15 cellular contexts compared by ENCODE assay signal in the genomic region with DNA sequence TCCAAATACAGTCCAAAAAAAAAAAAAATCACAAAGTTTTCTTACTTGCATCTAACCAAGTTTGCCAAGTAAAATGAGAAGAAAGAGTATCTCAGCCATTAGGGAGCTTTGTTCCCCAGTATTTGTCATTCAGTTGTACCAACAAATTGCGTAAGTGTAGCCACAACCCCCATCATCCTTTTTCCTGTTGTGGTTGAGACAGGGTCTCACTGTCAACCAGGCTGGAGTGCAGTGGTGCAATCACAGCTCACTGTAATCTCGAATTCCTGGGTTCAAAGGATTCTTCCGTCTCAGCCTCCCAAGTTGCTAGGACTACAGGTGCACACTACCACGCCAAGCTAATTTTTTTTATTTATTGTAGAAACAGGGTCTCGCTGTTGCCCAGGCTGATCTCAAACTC. TPM values are rescaled to one million over a fixed set of nuclear protein-coding genes. Genes with fewer than 3 reads are reported as not detected.
DNase-seq lines count a peak whose midpoint lies in the region; ATAC-seq, FAIRE-seq and TF ChIP-seq lines count a peak whose summit lies in the region.
"Had no signal": no experiment of that assay in that cellular context is flagged by ENCODE, and none has a peak within 500 bp of the region (broad histone marks: within the 10 kb centered on the region; RNA-seq: fewer than 3 reads in every experiment).

No MANE protein-coding gene starts in this region.

- CTCF ChIA-PET in activated CD8-positive, alpha-beta T cell treated with anti-CD3 and anti-CD28 coated beads for 36 hours (lab: Charles Lee), result interaction anchor here (1.1 to 1.6 kb wide), 4 partner anchors 20 to 129 kb away, joined by 3 to 5 read pairs (median 4); no protein-coding TSS in a partner anchor
- CTCF ChIA-PET in HepG2 (lab: Yijun Ruan, JAX; ENCODE audit: low intra/inter-chr PET ratio, low total read pairs), result no interaction called here
- CTCF ChIA-PET in activated CD4-positive, alpha-beta memory T cell treated with anti-CD3 and anti-CD28 coated beads for 36 hours (lab: Charles Lee), result interaction anchor here (0.9 to 1.5 kb wide), 3 partner anchors 71 to 129 kb away, joined by 3 to 6 read pairs (median 4); no protein-coding TSS in a partner anchor

- no peak for TF ChIP-seq RAD21 in HepG2 (CRISPR knock-in tag; IDR thresholded peaks at IDR 0.05)

- H3K4me2 ChIP-seq in BLaER1 (peak overlapping the region; percentile 62), HepG2 (ENCODE audit: low read depth, low read length) (no peak overlapping the region)

- peak overlapping the region; percentile 31 for H3K27ac Mint-ChIP-seq in activated CD8-positive, alpha-beta T cell treated with anti-CD3 and anti-CD28 coated beads for 36 hours
- H3K27ac Mint-ChIP-seq in activated CD4-positive, alpha-beta memory T cell treated with anti-CD3 and anti-CD28 coated beads for 36 hours, result no peak overlapping the region

- peak; percentile 81 for DNase-seq in Jurkat, Clone E6-1 (ENCODE audit: low read depth, low spot score)
- peak; percentile 22 for DNase-seq in activated CD8-positive, alpha-beta T cell treated with anti-CD3 and anti-CD28 coated beads for 36 hours
- peak; percentile 64 for DNase-seq in HepG2 (ENCODE audit: low spot score)
- no peak for DNase-seq in activated CD4-positive, alpha-beta memory T cell treated with anti-CD3 and anti-CD28 coated beads for 36 hours
- no peak for DNase-seq in NCI-H748 treated with DMSO at 0.1 percent for 48 hours (lab: John Stamatoyannopoulos, UW)
- no peak for DNase-seq in EL
- DNase-seq: erythroblast, NCI-H1930, NCI-H526 treated with DMSO at 0.1 percent for 48 hours, SHP77, thyroid gland had no signal

- ATAC-seq in activated CD8-positive, alpha-beta T cell treated with anti-CD3 and anti-CD28 coated beads for 36 hours, result no peak
- ATAC-seq in HepG2 (peak; percentile 38; the same call in 2 of the 3 replicates), HG02759 (IDR thresholded peaks at IDR 0.05; ENCODE audit: unreplicated experiment) (no peak)
- ATAC-seq: activated naive CD4-positive, alpha-beta T cell treated with anti-CD3 and anti-CD28 coated beads, Interleukin-2, amount 50 U/mL, for 72 hours had no signal

- TF ChIP-seq CTCF in activated CD8-positive, alpha-beta T cell treated with anti-CD3 and anti-CD28 coated beads for 36 hours (IDR thresholded peaks at IDR 0.05), result no peak
- TF ChIP-seq CTCF in HepG2 (CRISPR knock-in tag; IDR thresholded peaks at IDR 0.05), result no peak

- no peaks in the 10 kb centered on the region for H3K27me3 ChIP-seq in BLaER1
- no peaks in the 10 kb centered on the region for H3K27me3 ChIP-seq in HepG2 (ENCODE audit: control insufficient read depth in 1 of 2, insufficient read depth in 2 of 2, low read length in 2 of 2)
- H3K27me3 ChIP-seq: thyroid gland had no signal

- TF ChIP-seq EP300 in HepG2 (IDR thresholded peaks at IDR 0.05; ENCODE audit: low read depth in 2 of 2, low read length in 2 of 2), result peak in 1 of 2 experiments; percentile 52; a peak in 1 of 4 replicates
- TF ChIP-seq EP300 in HepG2 (CRISPR knock-in tag; IDR thresholded peaks at IDR 0.05; ENCODE audit: borderline replicate concordance), result peak; percentile 30; the same call in 1 of the 2 replicates

- FAIRE-seq in HepG2 (lab: Jason Lieb, UNC), result peak; percentile 67
- FAIRE-seq: colon had no signal

- H4K20me1 ChIP-seq in BLaER1, result peaks cover 95% of the 10 kb centered on the region
- peaks cover 5% of the 10 kb centered on the region; the same call in 1 of the 2 replicates for H4K20me1 ChIP-seq in HepG2 (ENCODE audit: insufficient read depth, low read length)

- no peak overlapping the region for H2AFZ ChIP-seq in HepG2 (ENCODE audit: low read length)

- H3K4me3 Mint-ChIP-seq in activated CD8-positive, alpha-beta T cell treated with anti-CD3 and anti-CD28 coated beads for 36 hours, result peak overlapping the region; percentile 24
- H3K4me3 Mint-ChIP-seq in activated CD4-positive, alpha-beta memory T cell treated with anti-CD3 and anti-CD28 coated beads for 36 hours, result no peak overlapping the region

- H3K4me1 Mint-ChIP-seq in activated CD8-positive, alpha-beta T cell treated with anti-CD3 and anti-CD28 coated beads for 36 hours (ENCODE audit: low read depth), result peaks cover 50% of the 10 kb centered on the region
- peaks cover 47% of the 10 kb centered on the region for H3K4me1 Mint-ChIP-seq in activated CD4-positive, alpha-beta memory T cell treated with anti-CD3 and anti-CD28 coated beads for 36 hours (ENCODE audit: low read depth)

- POLR2A ChIA-PET in activated CD8-positive, alpha-beta T cell treated with anti-CD3 and anti-CD28 coated beads for 36 hours (lab: Charles Lee), result interaction anchor here (0.7 to 3.4 kb wide), 4 partner anchors 9 to 128 kb away, joined by 3 to 22 read pairs (median 4); a partner anchor contains a TSS
- POLR2A ChIA-PET in HepG2 (lab: Yijun Ruan, JAX), result interaction anchor here (0.9 to 1.3 kb wide), 2 partner anchors 9 to 20 kb away, joined by 3 to 8 read pairs; a partner anchor contains a TSS
- POLR2A ChIA-PET in activated CD4-positive, alpha-beta memory T cell treated with anti-CD3 and anti-CD28 coated beads for 36 hours (lab: Charles Lee), result interaction anchor here (0.7 to 1.1 kb wide), 2 partner anchors 9 to 10 kb away, joined by 3 read pairs; no protein-coding TSS in a partner anchor

- H3K9me3 ChIP-seq in BLaER1 (no peaks in the 10 kb centered on the region; the same call in 1 of the 2 replicates), HepG2 (ENCODE audit: low read length) (no peaks in the 10 kb centered on the region)
- H3K9me3 ChIP-seq: thyroid gland had no signal

- no peak overlapping the region for H3K4me3 ChIP-seq in BLaER1
- no peak overlapping the region for H3K4me3 ChIP-seq in Jurkat, Clone E6-1 (ENCODE audit: low read length)
- H3K4me3 ChIP-seq in HepG2 (replicated peaks in 1 of 3; ENCODE audit: insufficient read depth in 1 of 3, low read depth in 2 of 3, low read length in 3 of 3), result no peak overlapping the region
- H3K4me3 ChIP-seq: thyroid gland had no signal

- WGBS in HepG2 (ENCODE audit: low lambda C conversion rate), result 66% methylated on average over 5 of the region's 5 CpGs

- H3K27ac ChIP-seq in BLaER1 (no peak overlapping the region), HepG2 (ENCODE audit: extremely low read length, insufficient read depth, low read length) (peak overlapping the region; percentile 19)

- H3K9me3 Mint-ChIP-seq in activated CD8-positive, alpha-beta T cell treated with anti-CD3 and anti-CD28 coated beads for 36 hours, result no peaks in the 10 kb centered on the region
- no peaks in the 10 kb centered on the region for H3K9me3 Mint-ChIP-seq in activated CD4-positive, alpha-beta memory T cell treated with anti-CD3 and anti-CD28 coated beads for 36 hours
- H3K9me3 Mint-ChIP-seq: activated naive CD4-positive, alpha-beta T cell treated with anti-CD3 and anti-CD28 coated beads, Interleukin-2, amount 50 U/mL, for 72 hours had no signal

- in situ Hi-C loops in HepG2 (cut with HindIII; ENCODE audit: extremely low pct_ligation_motif_present, low pct_unique_long_range_greater_than_20kb), result no loop called here

- H3K27me3 Mint-ChIP-seq in activated CD8-positive, alpha-beta T cell treated with anti-CD3 and anti-CD28 coated beads for 36 hours, result no peaks in the 10 kb centered on the region
- H3K27me3 Mint-ChIP-seq in activated CD4-positive, alpha-beta memory T cell treated with anti-CD3 and anti-CD28 coated beads for 36 hours, result no peaks in the 10 kb centered on the region

- no TSS peak for BruUV-seq in HepG2 (replicated peaks; lab: Mats Ljungman, UMichigan)

- TF ChIP-seq POLR2A in HepG2 (IDR thresholded peaks at IDR 0.05; ENCODE audit: insufficient read depth in 1 of 2, low read depth in 2 of 2, low read length in 2 of 2), result no peak

- intact Hi-C loops in activated CD8-positive, alpha-beta T cell treated with anti-CD3 and anti-CD28 coated beads for 36 hours (cut with micrococcal nuclease), result no loop called here
- intact Hi-C loops in HepG2 (cut with micrococcal nuclease; ENCODE audit: unreplicated experiment), result no loop called here
- intact Hi-C loops in activated CD4-positive, alpha-beta memory T cell treated with anti-CD3 and anti-CD28 coated beads for 36 hours (cut with micrococcal nuclease), result no loop called here

- peaks cover 36% of the 10 kb centered on the region for H3K4me1 ChIP-seq in BLaER1
- peaks cover 34% of the 10 kb centered on the region for H3K4me1 ChIP-seq in HepG2 (ENCODE audit: insufficient read depth, low read length)

- no peak overlapping the region for H3K9ac ChIP-seq in BLaER1
- H3K9ac ChIP-seq in HepG2 (ENCODE audit: insufficient read depth, low read depth, low read length), result no peak overlapping the region

- peaks cover 34% of the 10 kb centered on the region for H3K36me3 Mint-ChIP-seq in activated CD8-positive, alpha-beta T cell treated with anti-CD3 and anti-CD28 coated beads for 36 hours (ENCODE audit: low read depth)
- peaks cover 14% of the 10 kb centered on the region for H3K36me3 Mint-ChIP-seq in activated CD4-positive, alpha-beta memory T cell treated with anti-CD3 and anti-CD28 coated beads for 36 hours

- H3K79me2 ChIP-seq in HepG2 (ENCODE audit: insufficient read depth, low read length), result peaks cover 84% of the 10 kb centered on the region

- H3K36me3 ChIP-seq in BLaER1, result peaks cover 25% of the 10 kb centered on the region
- H3K36me3 ChIP-seq in HepG2 (replicated peaks in 1 of 2; ENCODE audit: control insufficient read depth in 1 of 2, insufficient read depth in 2 of 2, low read length in 2 of 2), result peaks cover 0 to 10% of the 10 kb centered on the region in 2 experiments; a peak in 1 of 5 replicates
- H3K36me3 ChIP-seq: thyroid gland had no signal

RNA-seq across cellular contexts. Expression of a gene that starts 9.5 kb away (rescaled TPM):
- 10.9 TPM for polyA plus RNA-seq in Jurkat, Clone E6-1 (2012; ENCODE audit: insufficient read depth, insufficient read length)
- total RNA-seq in activated CD8-positive, alpha-beta T cell treated with anti-CD3 and anti-CD28 coated beads for 36 hours, result 10 to 100 TPM; 23.1 to 24.7 TPM
- 15.0 and 18.3 TPM in 2 replicates for total RNA-seq in HepG2 (2016; rRNA removed; fragmentation: Illumina TruSeq; extraction: Trizol)
- 6.2 and 6.8 TPM in 2 replicates for total RNA-seq in HepG2 (2016; cell fraction: cytosol; rRNA removed; fragmentation: Illumina TruSeq; extraction: Trizol; ENCODE audit: low read depth)
- total RNA-seq in HepG2 (2016; cell fraction: insoluble cytoplasmic fraction; rRNA removed; fragmentation: Illumina TruSeq; extraction: Trizol), result 14.9 and 17.4 TPM in 2 replicates
- 8.4 and 9.3 TPM in 2 replicates for total RNA-seq in HepG2 (2016; cell fraction: membrane; rRNA removed; fragmentation: Illumina TruSeq; extraction: Trizol)
- 13.8 and 18.3 TPM in 2 replicates for total RNA-seq in HepG2 (2016; cell fraction: nucleus; rRNA removed; fragmentation: Illumina TruSeq; extraction: Trizol)
- polyA plus RNA-seq in HepG2 (2011; rRNA removed), result 10.3 and 10.8 TPM in 2 replicates
- 7.7 and 9.5 TPM in 2 replicates for polyA plus RNA-seq in HepG2 (2011; cell fraction: cytosol; rRNA removed)
- 8.6 and 9.4 TPM in 2 replicates for polyA plus RNA-seq in HepG2 (2011; cell fraction: nucleus; rRNA removed)
- polyA plus RNA-seq in HepG2 (2012), result 9.4 and 10.8 TPM in 2 replicates
- polyA plus RNA-seq in HepG2 (2016; cell fraction: cytosol; fragmentation: Illumina TruSeq; extraction: Trizol; ENCODE audit: low read depth), result 1.1 and 1.4 TPM in 2 replicates
- polyA plus RNA-seq in HepG2 (2016; cell fraction: insoluble cytoplasmic fraction; fragmentation: Illumina TruSeq; extraction: Trizol; ENCODE audit: low read depth), result 17.0 and 18.4 TPM in 2 replicates
- 3.7 and 4.0 TPM in 2 replicates for polyA plus RNA-seq in HepG2 (2016; cell fraction: membrane; fragmentation: Illumina TruSeq; extraction: Trizol; ENCODE audit: low read depth)
- 12.1 and 14.3 TPM in 2 replicates for polyA plus RNA-seq in HepG2 (2016; cell fraction: nucleus; fragmentation: Illumina TruSeq; extraction: Trizol; ENCODE audit: insufficient read depth, low read depth)
- 19.3 and 24.5 TPM in 2 replicates for polyA minus RNA-seq in HepG2 (2011; rRNA and poly(A)+ RNA removed; ENCODE audit: low replicate concordance)
- polyA minus RNA-seq in HepG2 (2011; cell fraction: cytosol; rRNA and poly(A)+ RNA removed), result 9.0 and 10.3 TPM in 2 replicates
- polyA minus RNA-seq in HepG2 (2011; cell fraction: nucleus; rRNA and poly(A)+ RNA removed), result 27.7 and 29.1 TPM in 2 replicates
- total RNA-seq in activated CD4-positive, alpha-beta memory T cell treated with anti-CD3 and anti-CD28 coated beads for 36 hours, result 10 to 100 TPM; 18.8 to 19.4 TPM

RNA-seq across cellular contexts. Expression of a gene that starts 20.6 kb away (rescaled TPM):
- 15.4 TPM for polyA plus RNA-seq in Jurkat, Clone E6-1 (2012; ENCODE audit: insufficient read depth, insufficient read length)
- 10 to 100 TPM; 15.7 to 16.7 TPM for total RNA-seq in activated CD8-positive, alpha-beta T cell treated with anti-CD3 and anti-CD28 coated beads for 36 hours
- 6.6 and 10.4 TPM in 2 replicates for total RNA-seq in HepG2 (2016; rRNA removed; fragmentation: Illumina TruSeq; extraction: Trizol)
- 0.79 and 0.91 TPM in 2 replicates for total RNA-seq in HepG2 (2016; cell fraction: cytosol; rRNA removed; fragmentation: Illumina TruSeq; extraction: Trizol; ENCODE audit: low read depth)
- 8.2 and 11.7 TPM in 2 replicates for total RNA-seq in HepG2 (2016; cell fraction: insoluble cytoplasmic fraction; rRNA removed; fragmentation: Illumina TruSeq; extraction: Trizol)
- total RNA-seq in HepG2 (2016; cell fraction: membrane; rRNA removed; fragmentation: Illumina TruSeq; extraction: Trizol), result 3.1 and 3.4 TPM in 2 replicates
- total RNA-seq in HepG2 (2016; cell fraction: nucleus; rRNA removed; fragmentation: Illumina TruSeq; extraction: Trizol), result 8.7 and 10.3 TPM in 2 replicates
- 7.7 and 11.4 TPM in 2 replicates for polyA plus RNA-seq in HepG2 (2011; rRNA removed)
- 5.9 and 9.6 TPM in 2 replicates for polyA plus RNA-seq in HepG2 (2011; cell fraction: cytosol; rRNA removed)
- polyA plus RNA-seq in HepG2 (2011; cell fraction: nucleus; rRNA removed), result 3.1 and 3.5 TPM in 2 replicates
- polyA plus RNA-seq in HepG2 (2012), result 6.1 and 6.7 TPM in 2 replicates
- 0.89 and 1.2 TPM in 2 replicates for polyA plus RNA-seq in HepG2 (2016; cell fraction: cytosol; fragmentation: Illumina TruSeq; extraction: Trizol; ENCODE audit: low read depth)
- polyA plus RNA-seq in HepG2 (2016; cell fraction: insoluble cytoplasmic fraction; fragmentation: Illumina TruSeq; extraction: Trizol; ENCODE audit: low read depth), result 9.1 and 9.3 TPM in 2 replicates
- 2.4 and 3.2 TPM in 2 replicates for polyA plus RNA-seq in HepG2 (2016; cell fraction: membrane; fragmentation: Illumina TruSeq; extraction: Trizol; ENCODE audit: low read depth)
- 14.0 and 15.8 TPM in 2 replicates for polyA plus RNA-seq in HepG2 (2016; cell fraction: nucleus; fragmentation: Illumina TruSeq; extraction: Trizol; ENCODE audit: insufficient read depth, low read depth)
- 9.4 and 15.8 TPM in 2 replicates for polyA minus RNA-seq in HepG2 (2011; rRNA and poly(A)+ RNA removed; ENCODE audit: low replicate concordance)
- 5.4 and 6.8 TPM in 2 replicates for polyA minus RNA-seq in HepG2 (2011; cell fraction: cytosol; rRNA and poly(A)+ RNA removed)
- 4.5 and 7.8 TPM in 2 replicates for polyA minus RNA-seq in HepG2 (2011; cell fraction: nucleus; rRNA and poly(A)+ RNA removed)
- 10 to 100 TPM; 19.5 to 21.2 TPM for total RNA-seq in activated CD4-positive, alpha-beta memory T cell treated with anti-CD3 and anti-CD28 coated beads for 36 hours

Comparison
In these comparisons a context has a peak if more than half of its experiments do, and no peak if none do; other contexts are left out.
1. DNase-seq: peak in Jurkat, Clone E6-1 (single experiment), activated CD8-positive, alpha-beta T cell treated with anti-CD3 and anti-CD28 coated beads for 36 hours (single experiment) and HepG2 (single experiment); none in activated CD4-positive, alpha-beta memory T cell treated with anti-CD3 and anti-CD28 coated beads for 36 hours (single experiment), NCI-H748 treated with DMSO at 0.1 percent for 48 hours (single experiment) and EL (single experiment).